18 cellular contexts compared by ENCODE assay signal in genomic region chr6:10384333-10384718, GRCh38. TPM values are rescaled to one million over a fixed set of nuclear protein-coding genes. Genes with fewer than 3 reads are reported as not detected.
DNase-seq lines count a peak whose midpoint lies in the region; ATAC-seq and TF ChIP-seq lines count a peak whose summit lies in the region.
"Had no signal": no experiment of that assay in that cellular context is flagged by ENCODE, and none has a peak within 500 bp of the region (broad histone marks: within the 10 kb centered on the region; RNA-seq: fewer than 3 reads in every experiment).

No MANE protein-coding gene starts in this region.

- H3K36me3 Mint-ChIP-seq in CD4-positive, alpha-beta memory T cell, result peaks cover 8 to 16% of the 10 kb centered on the region in 2 donors
- no peaks in the 10 kb centered on the region; the same call in none of the 2 replicates for H3K36me3 Mint-ChIP-seq in HFFc6 (ENCODE audit: low read depth)

- POLR2A ChIA-PET in CD4-positive, alpha-beta memory T cell (lab: Charles Lee; ENCODE audit: partially characterized antibody), result no interaction called here

- in situ Hi-C loops in mammary epithelial cell (cut with MboI; ENCODE audit: low sequenced_read_pairs in 2 of 2), result no loop called here

- no peak for DNase-seq in CD4-positive, alpha-beta memory T cell
- no peak for DNase-seq in HFFc6
- DNase-seq in mammary epithelial cell, result no peak
- no peak for DNase-seq in AG08395 (ENCODE audit: low spot score)
- DNase-seq: activated CD4-positive, alpha-beta T cell treated with anti-CD3 and anti-CD28 coated beads for 48 hours; BE2C; GDM1; head of caudate nucleus; NCI-H187; occipital lobe; sigmoid colon; T1000 had no signal

- H3K9me3 Mint-ChIP-seq in CD4-positive, alpha-beta memory T cell, result peaks cover 4 to 63% (median 40%) of the 10 kb centered on the region in 8 donors
- no peaks in the 10 kb centered on the region for H3K9me3 Mint-ChIP-seq in HFFc6
- H3K9me3 Mint-ChIP-seq: dendritic cell treated with granulocyte-macrophage colony-stimulating factor and Interleukin-4, amounts not matched to agents 40 ng/mL and 50 ng/mL, for 4 days had no signal

- H3K4me1 ChIP-seq in CD4-positive, alpha-beta memory T cell (ENCODE audit: insufficient read depth, low read length), result no peaks in the 10 kb centered on the region
- H3K4me1 ChIP-seq in mammary epithelial cell (ENCODE audit: insufficient read depth, low read length) (peaks cover 8% of the 10 kb centered on the region), mesodermal cell (ENCODE audit: control insufficient read depth, insufficient read depth, low read length, poor library complexity, severe bottlenecking) (peaks cover 2% of the 10 kb centered on the region)
- H3K4me1 ChIP-seq: BE2C had no signal

- peak overlapping the region; percentile 95 for H2AFZ ChIP-seq in mammary epithelial cell (ENCODE audit: low read depth, low read length)

- H3K4me2 ChIP-seq in mammary epithelial cell (ENCODE audit: insufficient read depth, low read depth, low read length), result no peak overlapping the region

- H3K27me3 Mint-ChIP-seq in CD4-positive, alpha-beta memory T cell, result peaks cover 68 to 70% of the 10 kb centered on the region in 2 donors
- H3K27me3 Mint-ChIP-seq in HFFc6 (ENCODE audit: insufficient read depth), result no peaks in the 10 kb centered on the region

- H3K4me1 Mint-ChIP-seq in CD4-positive, alpha-beta memory T cell, result peaks cover 6 to 19% (median 12%) of the 10 kb centered on the region in 4 donors
- peaks cover 18% of the 10 kb centered on the region for H3K4me1 Mint-ChIP-seq in HFFc6 (ENCODE audit: low read depth)

- H3K27ac Mint-ChIP-seq in CD4-positive, alpha-beta memory T cell, result peak overlapping the region in 4 of 7 donors; percentile 5 to 89 (median 27)
- H3K27ac Mint-ChIP-seq in HFFc6, result peak overlapping the region; percentile 1; the same call in 1 of the 2 replicates
- H3K27ac Mint-ChIP-seq: dendritic cell treated with granulocyte-macrophage colony-stimulating factor and Interleukin-4, amounts not matched to agents 40 ng/mL and 50 ng/mL, for 4 days had no signal

- 95% methylated on average over 4 of the region's 4 CpGs for WGBS in mammary epithelial cell (ENCODE audit: low coverage, missing lambda C conversion rate)
- WGBS in mesodermal cell (ENCODE audit: insufficient coverage in 2 of 2), 2 experiments, result 4% methylated on average over 3 of the region's 4 CpGs

- H3K9ac ChIP-seq in mammary epithelial cell (ENCODE audit: insufficient read depth, low read length), result no peak overlapping the region

- H3K79me2 ChIP-seq in mammary epithelial cell (ENCODE audit: insufficient read depth, low read length), result no peaks in the 10 kb centered on the region

- no peak for ATAC-seq in HG03520 (IDR thresholded peaks at IDR 0.05; ENCODE audit: unreplicated experiment)
- no peak for ATAC-seq in HG02870 (IDR thresholded peaks at IDR 0.05; ENCODE audit: unreplicated experiment)

- no peak overlapping the region for H3K27ac ChIP-seq in CD4-positive, alpha-beta memory T cell (ENCODE audit: low read depth, low read length)
- no peak overlapping the region for H3K27ac ChIP-seq in mammary epithelial cell (ENCODE audit: insufficient read depth, low read depth, low read length)
- no peak overlapping the region for H3K27ac ChIP-seq in mesodermal cell (ENCODE audit: low read depth, low read length, severe bottlenecking)
- H3K27ac ChIP-seq: sigmoid colon had no signal

- H3K4me3 ChIP-seq in CD4-positive, alpha-beta memory T cell (ENCODE audit: low read length in 2 of 2), result no peak overlapping the region
- no peak overlapping the region for H3K4me3 ChIP-seq in mammary epithelial cell (replicated peaks in 1 of 3; ENCODE audit: insufficient read depth in 1 of 3, low read depth in 2 of 3, low read length in 3 of 3)
- peak overlapping the region; percentile 12 for H3K4me3 ChIP-seq in mesodermal cell (ENCODE audit: extremely low read depth, insufficient read depth, low read length, poor library complexity, severe bottlenecking)

- BruUV-seq in mammary epithelial cell (replicated peaks; lab: Mats Ljungman, UMichigan), result no TSS peak

- TF ChIP-seq CTCF in HFFc6 (IDR thresholded peaks at IDR 0.05), result no peak
- TF ChIP-seq CTCF in mammary epithelial cell (conservative IDR thresholded peaks at IDR 0.05 in 1 of 2, IDR thresholded peaks at IDR 0.05 in 1 of 2; ENCODE audit: extremely low read depth in 1 of 2, insufficient read depth in 1 of 2, low read depth in 1 of 2, low read length in 2 of 2), result no peak

- H3K4me3 Mint-ChIP-seq in CD4-positive, alpha-beta memory T cell, result peak overlapping the region in 3 of 8 donors; percentile 6 to 61 (median 13)
- H3K4me3 Mint-ChIP-seq in HFFc6, result peak overlapping the region; percentile 85
- H3K4me3 Mint-ChIP-seq: dendritic cell treated with granulocyte-macrophage colony-stimulating factor and Interleukin-4, amounts not matched to agents 40 ng/mL and 50 ng/mL, for 4 days had no signal

- dilution Hi-C loops in mammary epithelial cell (cut with HindIII; ENCODE audit: low sequenced_read_pairs), result no loop called here

- CTCF ChIA-PET in CD4-positive, alpha-beta memory T cell (lab: Charles Lee; ENCODE audit: partially characterized antibody), result no interaction called here
- CTCF ChIA-PET in mammary epithelial cell (lab: Charles Lee; ENCODE audit: low non-redundant PET), result no interaction called here

- no peaks in the 10 kb centered on the region for H3K9me3 ChIP-seq in CD4-positive, alpha-beta memory T cell (ENCODE audit: control insufficient read depth in 1 of 2, low read length in 2 of 2)
- no peaks in the 10 kb centered on the region for H3K9me3 ChIP-seq in mammary epithelial cell (replicated peaks; ENCODE audit: insufficient read depth, low read length)
- no peaks in the 10 kb centered on the region for H3K9me3 ChIP-seq in mesodermal cell (ENCODE audit: control insufficient read depth, low read length)
- H3K9me3 ChIP-seq: BE2C, sigmoid colon had no signal

- H3K27me3 ChIP-seq in CD4-positive, alpha-beta memory T cell (ENCODE audit: insufficient read depth, low read length), result peaks cover 70% of the 10 kb centered on the region
- H3K27me3 ChIP-seq in mammary epithelial cell (ENCODE audit: insufficient read depth, low read length), result no peaks in the 10 kb centered on the region

- no peaks in the 10 kb centered on the region for H3K36me3 ChIP-seq in CD4-positive, alpha-beta memory T cell (ENCODE audit: insufficient read depth, low read length)
- no peaks in the 10 kb centered on the region for H3K36me3 ChIP-seq in mammary epithelial cell (ENCODE audit: insufficient read depth, low read length)
- H3K36me3 ChIP-seq in mesodermal cell (ENCODE audit: control insufficient read depth, insufficient read depth, low read length), result no peaks in the 10 kb centered on the region
- H3K36me3 ChIP-seq: BE2C, sigmoid colon had no signal

- H4K20me1 ChIP-seq in mammary epithelial cell (ENCODE audit: insufficient read depth, low read length), result no peaks in the 10 kb centered on the region

- intact Hi-C loops in CD4-positive, alpha-beta memory T cell (cut with micrococcal nuclease), result no loop called here
- intact Hi-C loops in mammary epithelial cell (cut with micrococcal nuclease), result no loop called here

RNA-seq across cellular contexts. Expression of gene TFAP2A, which starts 30.5 kb away (rescaled TPM):
- total RNA-seq in CD4-positive, alpha-beta memory T cell, result not detected
- polyA plus RNA-seq in CD4-positive, alpha-beta memory T cell, result not detected
- total RNA-seq in HFFc6 (2021; fragmentation: NEBNext Ultra II Directional; extraction: Animal tissue kit (Norgen Biotek cat#: 25700)), result 10 to 100 TPM; 64.1 to 89.0 (median 83.8) TPM
- total RNA-seq in mammary epithelial cell, result 100 to 1,000 TPM in 1 of 2 donors, 10 to 100 TPM in 1; 15.7 to 112 TPM
- 18.8 TPM for polyA plus RNA-seq in mammary epithelial cell
- 31.8 TPM for polyA minus RNA-seq in mammary epithelial cell
- 22.4 TPM for polyA plus RNA-seq in mesodermal cell (2013, experiment 1 of 2)
- polyA plus RNA-seq in mesodermal cell (2013, experiment 2 of 2), result 17.4 TPM
- total RNA-seq: H7, lung microvascular endothelial cell, occipital lobe had no signal

Comparison
In these comparisons a context has a peak if more than half of its experiments do, and no peak if none do; other contexts are left out.
1. RNA of gene TFAP2A, which starts 30.5 kb away (total RNA-seq): 15.7 to 112 TPM in mammary epithelial cell and 64.1 to 89.0 TPM in HFFc6; not detected in CD4-positive, alpha-beta memory T cell; every median in the first group is over 10 times any median in the second.